ENCODE assay signal across 4 cellular contexts in genomic region chr7:98214811-98215321, GRCh38.
TF ChIP-seq lines count a peak whose summit lies in the region.

No MANE protein-coding gene starts in this region.

TF ChIP-seq in SK-N-SH, 30 proteins besides CTCF, POLR2A, EP300 and RAD21 (continues in another document):
- TF ChIP-seq TEAD4 (IDR thresholded peaks at IDR 0.05; ENCODE audit: borderline replicate concordance, insufficient read depth): no peak
- TF ChIP-seq GATA2 (CRISPR knock-in tag; IDR thresholded peaks at IDR 0.05): no peak
- TF ChIP-seq CHD2 (IDR thresholded peaks at IDR 0.05; ENCODE audit: low read length, partially characterized antibody): no peak
- no peak for TF ChIP-seq ZBTB33 (IDR thresholded peaks at IDR 0.05; ENCODE audit: borderline replicate concordance, low read depth)
- TF ChIP-seq POLR2AphosphoS5 (IDR thresholded peaks at IDR 0.05; ENCODE audit: low read depth, low read length): no peak
- no peak for TF ChIP-seq USF2 (IDR thresholded peaks at IDR 0.05; ENCODE audit: borderline replicate concordance, low read depth, low read length)
- TF ChIP-seq SIN3A (IDR thresholded peaks at IDR 0.05; ENCODE audit: borderline replicate concordance, low read depth, low read length): no peak
- TF ChIP-seq NRF1 (IDR thresholded peaks at IDR 0.05; ENCODE audit: low read depth, low read length): no peak
- TF ChIP-seq MAX (IDR thresholded peaks at IDR 0.05; ENCODE audit: low read depth): no peak
- no peak for TF ChIP-seq RFX5 (IDR thresholded peaks at IDR 0.05; ENCODE audit: low read length)
- no peak for TF ChIP-seq IRF3 (IDR thresholded peaks at IDR 0.05; ENCODE audit: low read depth, low read length)

TF ChIP-seq in SK-N-SH treated with all-trans-retinoic acid at 6 μM for 48 hours, 23 proteins besides CTCF, POLR2A, EP300 and RAD21:
- no peak for TF ChIP-seq PPARA (CRISPR knock-in tag; IDR thresholded peaks at IDR 0.05; ENCODE audit: borderline replicate concordance)
- TF ChIP-seq CSDC2 (CRISPR knock-in tag; IDR thresholded peaks at IDR 0.05): no peak

TF ChIP-seq in GM12878, 131 proteins besides CTCF, POLR2A, EP300 and RAD21 (continues in another document):
- no peak for TF ChIP-seq POLR2AphosphoS2 (IDR thresholded peaks at IDR 0.05; ENCODE audit: low read depth, low read length)
- no peak for TF ChIP-seq EZH2 (IDR thresholded peaks at IDR 0.05; ENCODE audit: borderline replicate concordance, control insufficient read depth, low read depth, low read length)
- no peak for TF ChIP-seq IRF3 (IDR thresholded peaks at IDR 0.05)
- no peak for TF ChIP-seq CBFB (IDR thresholded peaks at IDR 0.05; ENCODE audit: low read depth)
- no peak for TF ChIP-seq STAT1 (conservative IDR thresholded peaks at IDR 0.05)
- TF ChIP-seq EED (IDR thresholded peaks at IDR 0.05; ENCODE audit: low read depth): no peak
- no peak for TF ChIP-seq SPI1 (IDR thresholded peaks at IDR 0.05; ENCODE audit: borderline replicate concordance, insufficient read depth, low read depth, low read length)
- no peak for TF ChIP-seq MEF2A (IDR thresholded peaks at IDR 0.05; ENCODE audit: insufficient read depth, low read depth, low read length)
- TF ChIP-seq GATAD2B (conservative IDR thresholded peaks at IDR 0.05; ENCODE audit: low read depth): no peak
- no peak for TF ChIP-seq ZNF592 (IDR thresholded peaks at IDR 0.05)
- no peak for TF ChIP-seq BCL3 (IDR thresholded peaks at IDR 0.05; ENCODE audit: borderline replicate concordance, insufficient read depth, low read depth, low read length, poor library complexity, severe bottlenecking)
- no peak for TF ChIP-seq SUZ12 (IDR thresholded peaks at IDR 0.05; ENCODE audit: unreplicated experiment)
- no peak for TF ChIP-seq GABPA (IDR thresholded peaks at IDR 0.05; ENCODE audit: low read depth)
- no peak for TF ChIP-seq USF2 (IDR thresholded peaks at IDR 0.05; ENCODE audit: borderline replicate concordance, low read depth, low read length)
- TF ChIP-seq HDGF (IDR thresholded peaks at IDR 0.05): no peak
- no peak for TF ChIP-seq HSF1 (IDR thresholded peaks at IDR 0.05; ENCODE audit: low read depth, low read length)

TF ChIP-seq in HEK293T, 16 proteins besides CTCF, POLR2A, EP300 and RAD21:
- TF ChIP-seq PKNOX1 (IDR thresholded peaks at IDR 0.05): no peak
- no peak for TF ChIP-seq ARNT (IDR thresholded peaks at IDR 0.05)
- no peak for TF ChIP-seq HDGF (IDR thresholded peaks at IDR 0.05; ENCODE audit: borderline replicate concordance)
- no peak for TF ChIP-seq BHLHE40 (IDR thresholded peaks at IDR 0.05; ENCODE audit: borderline replicate concordance)
- TF ChIP-seq FOXA1 (IDR thresholded peaks at IDR 0.05): no peak
